2 cellular contexts compared by ENCODE assay signal in genomic region chr6:110526731-110527130, GRCh38.
TF ChIP-seq lines count a peak whose summit lies in the region.

No MANE protein-coding gene starts in this region.

TF ChIP-seq in IMR-90, 13 proteins besides CTCF, POLR2A, EP300 and RAD21:
- TF ChIP-seq FOS (IDR thresholded peaks at IDR 0.05; ENCODE audit: low read depth, low read length): no peak
- no peak for TF ChIP-seq RCOR1 (IDR thresholded peaks at IDR 0.05; ENCODE audit: insufficient replicate concordance, low read length)
- TF ChIP-seq CEBPB (IDR thresholded peaks at IDR 0.05; ENCODE audit: low read depth, low read length): no peak
- TF ChIP-seq MAFK (IDR thresholded peaks at IDR 0.05; ENCODE audit: low read depth, low read length): no peak
- no peak for TF ChIP-seq MXI1 (IDR thresholded peaks at IDR 0.05; ENCODE audit: borderline replicate concordance, low read depth, low read length)
- no peak for TF ChIP-seq USF2 (IDR thresholded peaks at IDR 0.05; ENCODE audit: low read depth, low read length)
- no peak for TF ChIP-seq CHD1 (IDR thresholded peaks at IDR 0.05; ENCODE audit: low read depth, low read length)
- TF ChIP-seq MAZ (IDR thresholded peaks at IDR 0.05; ENCODE audit: borderline replicate concordance, low read depth, low read length): no peak
- no peak for TF ChIP-seq SMC3 (IDR thresholded peaks at IDR 0.05; ENCODE audit: low read depth, low read length)
- TF ChIP-seq NFE2L2 (IDR thresholded peaks at IDR 0.05; ENCODE audit: low read depth, low read length): no peak
- TF ChIP-seq ELK1 (IDR thresholded peaks at IDR 0.05; ENCODE audit: borderline replicate concordance, low read depth, low read length): no peak
- no peak for TF ChIP-seq BHLHE40 (IDR thresholded peaks at IDR 0.05; ENCODE audit: low read depth, low read length)
- no peak for TF ChIP-seq RFX5 (IDR thresholded peaks at IDR 0.05; ENCODE audit: low read depth, low read length)

TF ChIP-seq in K562, 482 proteins besides CTCF, POLR2A, EP300 and RAD21:
- TF ChIP-seq ETV5 (CRISPR knock-in tag; IDR thresholded peaks at IDR 0.05; ENCODE audit: low read depth): no peak
- TF ChIP-seq EGR1 (conservative IDR thresholded peaks at IDR 0.05): 0 out of 2 replicates have a peak, but pooled peaks have one; percentile 32
- no peak for TF ChIP-seq ARID4B (CRISPR knock-in tag; IDR thresholded peaks at IDR 0.05)
- no peak for TF ChIP-seq PURB (CRISPR knock-in tag; IDR thresholded peaks at IDR 0.05; ENCODE audit: low read depth)
- no peak for TF ChIP-seq PREB (CRISPR knock-in tag; IDR thresholded peaks at IDR 0.05)
- no peak for TF ChIP-seq NFATC3 (IDR thresholded peaks at IDR 0.05)
- no peak for TF ChIP-seq ZBTB33 (CRISPR knock-in tag; IDR thresholded peaks at IDR 0.05)
- no peak for TF ChIP-seq SMARCA5 (IDR thresholded peaks at IDR 0.05)
- no peak for TF ChIP-seq POLR2B (IDR thresholded peaks at IDR 0.05; ENCODE audit: low read depth, partially characterized antibody)
- no peak for TF ChIP-seq UBTF (IDR thresholded peaks at IDR 0.05; ENCODE audit: borderline replicate concordance in 1 of 2, low read depth in 2 of 2, low read length in 2 of 2)
- no peak for TF ChIP-seq ZNF239 (CRISPR knock-in tag; IDR thresholded peaks at IDR 0.05)
- TF ChIP-seq FOXJ2 (tag; IDR thresholded peaks at IDR 0.05): no peak
- no peak for TF ChIP-seq ATF3 (IDR thresholded peaks at IDR 0.05)
- no peak for TF ChIP-seq ATF3 (CRISPR knock-in tag; conservative IDR thresholded peaks at IDR 0.05)
- no peak for TF ChIP-seq HOXB6 (CRISPR knock-in tag; IDR thresholded peaks at IDR 0.05; ENCODE audit: borderline replicate concordance)
- TF ChIP-seq ZNF143 (CRISPR knock-in tag; IDR thresholded peaks at IDR 0.05): no peak
- TF ChIP-seq YBX1 (IDR thresholded peaks at IDR 0.05): no peak
- peak; percentile 29; the same call in 1 of the 2 replicates for TF ChIP-seq MGA (IDR thresholded peaks at IDR 0.05)
